In the genomic region with DNA sequence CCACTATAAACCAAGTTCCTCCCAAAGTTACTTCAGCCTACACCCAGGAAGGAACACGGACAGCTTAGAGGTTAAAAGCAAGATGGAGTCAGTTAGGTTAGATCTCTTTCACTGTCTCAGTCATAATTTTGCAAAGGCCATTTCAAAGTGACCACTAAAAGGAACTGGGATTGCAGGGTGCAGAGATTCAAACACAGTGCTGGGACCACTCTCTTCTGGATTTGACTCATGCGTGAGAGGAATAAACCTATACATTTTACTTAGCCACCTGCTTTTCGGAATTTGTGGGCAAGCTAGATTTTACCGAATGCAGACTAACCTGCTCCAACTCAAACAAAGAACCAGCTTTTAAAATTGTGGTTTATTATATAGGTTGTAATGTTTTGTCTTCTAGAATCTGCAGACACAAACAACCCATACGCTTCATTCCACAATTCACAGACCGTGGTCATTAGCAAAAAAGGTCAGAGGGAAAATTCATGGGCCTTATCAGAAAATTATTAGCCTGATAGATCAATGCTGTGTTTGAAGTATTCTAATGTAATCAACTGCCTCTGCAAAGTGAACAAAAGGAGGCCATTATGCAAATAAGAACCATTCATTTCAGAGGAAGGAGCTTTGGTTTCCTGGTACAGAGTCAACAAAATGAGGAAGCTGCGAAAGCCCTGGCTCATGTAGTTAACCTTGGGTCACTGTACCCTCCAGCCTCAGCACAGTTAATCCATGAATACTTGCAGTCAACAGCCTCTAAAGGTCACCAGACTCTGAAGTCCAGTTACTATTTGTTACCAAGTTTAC, we compare ENCODE assay signal across 8 cellular contexts.
DNase-seq lines count a peak whose midpoint lies in the region; ATAC-seq, FAIRE-seq and TF ChIP-seq lines count a peak whose summit lies in the region.

No MANE protein-coding gene starts in this region.

- POLR2A ChIA-PET in GM12878 (lab: Charles Lee): no interaction called here
- POLR2A ChIA-PET in RWPE1 (lab: Yijun Ruan, JAX; ENCODE audit: low non-redundant PET): no interaction called here

- DNase-seq in CD4-positive, CD25-positive, alpha-beta regulatory T cell: peak in 2 of 3 donors; percentile 13 to 75
- DNase-seq in GM12878 (ENCODE audit: low read depth, low spot score) (peak; percentile 71), ovary (no peak), RWPE1 (ENCODE audit: low spot score) (no peak), UCSD-AML1 (lab: John Stamatoyannopoulos, UW; ENCODE audit: unreplicated experiment) (no peak)

- TF ChIP-seq CTCF in GM12878 (IDR thresholded peaks at IDR 0.05 in 2 of 3, conservative IDR thresholded peaks at IDR 0.05 in 1 of 3; ENCODE audit: control insufficient read depth in 2 of 3, extremely low read depth in 1 of 3, insufficient read depth in 1 of 3, low read depth in 3 of 3, low read length in 3 of 3) (no peak), ovary (IDR thresholded peaks at IDR 0.05) (no peak), RWPE1 (conservative IDR thresholded peaks at IDR 0.05; ENCODE audit: low read depth) (no peak)

- SMC1A ChIA-PET in GM12878 (lab: Charles Lee; ENCODE audit: uncharacterized antibody, unreplicated experiment): interaction anchor here (0.6 kb wide), 1 partner anchor 43 kb away, joined by 3 read pairs; no protein-coding TSS in a partner anchor

- H3K4me2 ChIP-seq in GM12878 (ENCODE audit: control insufficient read depth, insufficient read depth): peak overlapping the region; percentile 34

- H3K79me2 ChIP-seq in GM12878 (ENCODE audit: control insufficient read depth, insufficient read depth, low read length): no peaks in the 10 kb centered on the region

- peaks cover 0 to 2% of the 10 kb centered on the region in 2 experiments for H3K9me3 ChIP-seq in CD4-positive, CD25-positive, alpha-beta regulatory T cell (ENCODE audit: control insufficient read depth in 2 of 2, low read length in 2 of 2)
- peaks cover 7% of the 10 kb centered on the region for H3K9me3 ChIP-seq in GM12878 (replicated peaks; ENCODE audit: control insufficient read depth, insufficient read depth, low read length)
- H3K9me3 ChIP-seq in skeletal muscle tissue (ENCODE audit: control insufficient read depth in 3 of 3, low read length in 3 of 3): peaks cover 0 to 4% (median 0%) of the 10 kb centered on the region in 3 donors
- H3K9me3 ChIP-seq in ovary: no peaks in the 10 kb centered on the region

- CTCF ChIA-PET in GM12878 (lab: Yijun Ruan, JAX) (interaction anchor here (1.1 kb wide), 1 partner anchor 15 kb away, joined by 3 read pairs; no protein-coding TSS in a partner anchor), RWPE1 (lab: Yijun Ruan, JAX) (no interaction called here)

- no peak for TF ChIP-seq POLR2A in GM12878 (IDR thresholded peaks at IDR 0.05; ENCODE audit: low read depth, low read length)
- no peak for TF ChIP-seq POLR2A in ovary (IDR thresholded peaks at IDR 0.05)

- RAD21 ChIA-PET in GM12878 (lab: Charles Lee; ENCODE audit: unreplicated experiment): no interaction called here

- peaks cover 3 to 11% (median 4%) of the 10 kb centered on the region in 7 donors for H3K9me3 Mint-ChIP-seq in CD4-positive, CD25-positive, alpha-beta regulatory T cell

- peaks cover 18 to 30% (median 23%) of the 10 kb centered on the region in 4 donors for H3K4me1 Mint-ChIP-seq in CD4-positive, CD25-positive, alpha-beta regulatory T cell

- H3K27me3 ChIP-seq in CD4-positive, CD25-positive, alpha-beta regulatory T cell (ENCODE audit: control insufficient read depth, insufficient read depth, low read length): no peaks in the 10 kb centered on the region
- no peaks in the 10 kb centered on the region for H3K27me3 ChIP-seq in GM12878 (replicated peaks in 1 of 2; ENCODE audit: control insufficient read depth in 2 of 2, insufficient read depth in 2 of 2, low read length in 1 of 2)
- H3K27me3 ChIP-seq in skeletal muscle tissue (ENCODE audit: control insufficient read depth in 3 of 3, insufficient read depth in 3 of 3, low read length in 3 of 3): no peaks in the 10 kb centered on the region
- H3K27me3 ChIP-seq in ovary: no peaks in the 10 kb centered on the region

- BruUV-seq in GM12878 (replicated peaks; lab: Mats Ljungman, UMichigan): no TSS peak

- WGBS in GM12878 (ENCODE audit: insufficient coverage, insufficient replicate concordance, low lambda C conversion rate, missing lambda C conversion rate): 1% methylated on average over 7 of the region's 7 CpGs
- WGBS in ovary, 3 donors: 83 to 90% (median 86%) methylated on average over 7 of the region's 7 CpGs

- in situ Hi-C loops in GM12878 (cut with MboI): no loop called here

- H3K9ac ChIP-seq in GM12878 (ENCODE audit: control insufficient read depth, insufficient read depth, low read length) (no peak overlapping the region), skeletal muscle tissue (ENCODE audit: low read depth in 1 of 3, low read length in 3 of 3) (no peak overlapping the region)

- no peaks in the 10 kb centered on the region for H3K36me3 ChIP-seq in CD4-positive, CD25-positive, alpha-beta regulatory T cell (ENCODE audit: control insufficient read depth, insufficient read depth, low read length)
- H3K36me3 ChIP-seq in GM12878 (ENCODE audit: control insufficient read depth in 2 of 2, insufficient read depth in 2 of 2, low read length in 1 of 2) (no peaks in the 10 kb centered on the region), skeletal muscle tissue (ENCODE audit: control insufficient read depth in 3 of 3, insufficient read depth in 3 of 3, low read length in 3 of 3) (no peaks in the 10 kb centered on the region), ovary (no peaks in the 10 kb centered on the region)

- TF ChIP-seq RAD21 in GM12878 (IDR thresholded peaks at IDR 0.05; ENCODE audit: insufficient read depth, low read depth, low read length): no peak

- peak overlapping the region in 3 of 4 donors; percentile 4 to 29 (median 4) for H3K4me3 Mint-ChIP-seq in CD4-positive, CD25-positive, alpha-beta regulatory T cell

- H4K20me1 ChIP-seq in GM12878 (ENCODE audit: control insufficient read depth, insufficient read depth): no peaks in the 10 kb centered on the region

- no peak for FAIRE-seq in GM12878 (lab: Jason Lieb, UNC)

- no peak overlapping the region; the same call in 1 of the 2 replicates for H2AFZ ChIP-seq in GM12878 (ENCODE audit: control insufficient read depth, low read depth, low read length)

- intact Hi-C loops in GM12878 (cut with micrococcal nuclease; ENCODE audit: unreplicated experiment): no loop called here
- intact Hi-C loops in ovary (cut with DNase I): no loop called here

- peak in 1 of 2 experiments; percentile 34; a peak in 1 of 4 replicates for TF ChIP-seq EP300 in GM12878 (IDR thresholded peaks at IDR 0.05; ENCODE audit: borderline replicate concordance in 1 of 2, control insufficient read depth in 1 of 2, low read depth in 2 of 2, low read length in 2 of 2)
- TF ChIP-seq EP300 in ovary (IDR thresholded peaks at IDR 0.05): no peak

- no peaks in the 10 kb centered on the region for H3K27me3 Mint-ChIP-seq in CD4-positive, CD25-positive, alpha-beta regulatory T cell

- H3K4me3 ChIP-seq in CD4-positive, CD25-positive, alpha-beta regulatory T cell (ENCODE audit: low read depth, low read length): peak overlapping the region; percentile 46
- no peak overlapping the region for H3K4me3 ChIP-seq in GM12878
- H3K4me3 ChIP-seq in skeletal muscle tissue (ENCODE audit: low read length in 3 of 3): no peak overlapping the region
- H3K4me3 ChIP-seq in ovary: no peak overlapping the region

- H3K4me1 ChIP-seq in CD4-positive, CD25-positive, alpha-beta regulatory T cell (ENCODE audit: control insufficient read depth, insufficient read depth, low read length, poor library complexity, severe bottlenecking): peaks cover 38% of the 10 kb centered on the region
- H3K4me1 ChIP-seq in GM12878 (ENCODE audit: control insufficient read depth, insufficient read depth, low read length) (peaks cover 29% of the 10 kb centered on the region), skeletal muscle tissue (ENCODE audit: control insufficient read depth in 3 of 3, insufficient read depth in 3 of 3, low read length in 3 of 3) (peaks cover 10 to 24% (median 12%) of the 10 kb centered on the region in 3 donors), ovary (ENCODE audit: insufficient read depth) (no peaks in the 10 kb centered on the region)

- no peak overlapping the region for H3K27ac ChIP-seq in CD4-positive, CD25-positive, alpha-beta regulatory T cell (ENCODE audit: insufficient read depth, low read length, poor library complexity, severe bottlenecking)
- H3K27ac ChIP-seq in GM12878 (ENCODE audit: control insufficient read depth, insufficient read depth): peak overlapping the region; percentile 24; the same call in 1 of the 2 replicates
- peak overlapping the region; percentile 64 for H3K27ac ChIP-seq in skeletal muscle tissue (ENCODE audit: low read depth, low read length)
- H3K27ac ChIP-seq in ovary: no peak overlapping the region
- H3K27ac ChIP-seq in RWPE1: no peak overlapping the region

- peak overlapping the region in 1 of 3 donors; percentile 72 for H3K27ac Mint-ChIP-seq in CD4-positive, CD25-positive, alpha-beta regulatory T cell

- no peaks in the 10 kb centered on the region for H3K36me3 Mint-ChIP-seq in CD4-positive, CD25-positive, alpha-beta regulatory T cell

- peak; percentile 39 to 48 for ATAC-seq in CD4-positive, CD25-positive, alpha-beta regulatory T cell (ENCODE audit: low read depth in 2 of 2)
- ATAC-seq in GM19397 (IDR thresholded peaks at IDR 0.05; ENCODE audit: unreplicated experiment) (peak; percentile 57), HG03378 (IDR thresholded peaks at IDR 0.05; ENCODE audit: unreplicated experiment) (peak; percentile 63), GM12878 (peak; percentile 66)

TF ChIP-seq in GM12878, 131 proteins besides CTCF, POLR2A, EP300 and RAD21 (continues in another document):
- TF ChIP-seq ATF7 (IDR thresholded peaks at IDR 0.05; ENCODE audit: low read depth): no peak
- no peak for TF ChIP-seq KLF5 (IDR thresholded peaks at IDR 0.05; ENCODE audit: partially characterized antibody)
- TF ChIP-seq CREM (IDR thresholded peaks at IDR 0.05; ENCODE audit: low read depth): peak; percentile 52; the same call in 1 of the 2 replicates
- TF ChIP-seq RAD51 (IDR thresholded peaks at IDR 0.05): no peak
- TF ChIP-seq STAT3 (IDR thresholded peaks at IDR 0.05; ENCODE audit: low read depth, low read length): no peak

Comparison
In these comparisons a context has a peak if more than half of its experiments do, and no peak if none do; other contexts are left out.
1. DNase-seq: peak in CD4-positive, CD25-positive, alpha-beta regulatory T cell (2 of 3) and GM12878 (single experiment); none in ovary (0 of 5), RWPE1 (single experiment) and UCSD-AML1 (single experiment).
2. H3K27ac ChIP-seq: peak in GM12878 (single experiment) and skeletal muscle tissue (single experiment); none in CD4-positive, CD25-positive, alpha-beta regulatory T cell (single experiment), ovary (0 of 2) and RWPE1 (single experiment).
3. Peak in every context shown above with its lines, with median percentiles within 50 percentile points of each other: ATAC-seq.